Comparison of ENCODE assay signal across 9 cellular contexts in genomic region chr5:132257131-132258101, GRCh38. TPM values are rescaled to one million over a fixed set of nuclear protein-coding genes. Genes with fewer than 3 reads are reported as not detected.
DNase-seq lines count a peak whose midpoint lies in the region; ATAC-seq and TF ChIP-seq lines count a peak whose summit lies in the region.
"Had no signal": no experiment of that assay in that cellular context is flagged by ENCODE, and none has a peak within 500 bp of the region (broad histone marks: within the 10 kb centered on the region; RNA-seq: fewer than 3 reads in every experiment).

A gene with protein sequence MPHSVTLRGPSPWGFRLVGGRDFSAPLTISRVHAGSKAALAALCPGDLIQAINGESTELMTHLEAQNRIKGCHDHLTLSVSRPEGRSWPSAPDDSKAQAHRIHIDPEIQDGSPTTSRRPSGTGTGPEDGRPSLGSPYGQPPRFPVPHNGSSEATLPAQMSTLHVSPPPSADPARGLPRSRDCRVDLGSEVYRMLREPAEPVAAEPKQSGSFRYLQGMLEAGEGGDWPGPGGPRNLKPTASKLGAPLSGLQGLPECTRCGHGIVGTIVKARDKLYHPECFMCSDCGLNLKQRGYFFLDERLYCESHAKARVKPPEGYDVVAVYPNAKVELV (plus strand): TSS chr5:132257696. CDS start chr5:132257735, 39 bp downstream.

- ATAC-seq in HG03432 (IDR thresholded peaks at IDR 0.05; ENCODE audit: unreplicated experiment), result no peak
- no peak for ATAC-seq in GM21529 (IDR thresholded peaks at IDR 0.05; ENCODE audit: unreplicated experiment)
- ATAC-seq in HG03039 (IDR thresholded peaks at IDR 0.05; ENCODE audit: unreplicated experiment), result no peak

- H3K36me3 ChIP-seq in iPS-20b (ENCODE audit: insufficient read depth, low read depth, low read length) (no peaks in the 10 kb centered on the region), smooth muscle cell (ENCODE audit: low read depth) (no peaks in the 10 kb centered on the region)

- H3K27ac ChIP-seq in iPS-20b (ENCODE audit: low read length) (no peak within 1 kb of the TSS), smooth muscle cell (ENCODE audit: low read depth) (peak within 1 kb of the TSS; percentile 98)
- H3K27ac ChIP-seq: HL-60 had no signal

- H3F3A ChIP-seq in smooth muscle cell (ENCODE audit: low read depth), result peaks cover 11% of the 10 kb centered on the region

- DNase-seq in HEK293T (ENCODE audit: extremely low spot score), result peak; percentile 56
- DNase-seq in astrocyte of the hippocampus (ENCODE audit: low read depth, low spot score), result peak; percentile 86
- DNase-seq in smooth muscle cell (lab: John Stamatoyannopoulos, UW; ENCODE audit: unreplicated experiment), result no peak
- DNase-seq in NCI-H1930 (lab: John Stamatoyannopoulos, UW), result no peak

- H3K79me2 ChIP-seq in smooth muscle cell (ENCODE audit: low read depth), result peaks cover 19% of the 10 kb centered on the region

- no peak for TF ChIP-seq CTCF in smooth muscle cell (IDR thresholded peaks at IDR 0.05; ENCODE audit: borderline replicate concordance, insufficient read depth, poor library complexity, severe bottlenecking)

- 11% methylated on average over 45 of the region's 88 CpGs for WGBS in smooth muscle cell (ENCODE audit: low lambda C conversion rate)

- H3K4me1 ChIP-seq in iPS-20b (ENCODE audit: insufficient read depth, low read length) (no peaks in the 10 kb centered on the region), smooth muscle cell (ENCODE audit: low read depth) (peaks cover 26% of the 10 kb centered on the region)

- peak within 1 kb of the TSS; percentile 68; the same call in 1 of the 2 replicates for H3K9ac ChIP-seq in iPS-20b (ENCODE audit: low read depth, low read length)
- peak within 1 kb of the TSS; percentile 96 for H3K9ac ChIP-seq in smooth muscle cell (ENCODE audit: low read depth)

- H3K4me3 ChIP-seq in iPS-20b (ENCODE audit: low read length), result peak within 1 kb of the TSS; percentile 68
- H3K4me3 ChIP-seq in smooth muscle cell, result peak within 1 kb of the TSS; percentile 75

- H3K27me3 ChIP-seq in iPS-20b (ENCODE audit: insufficient read depth, low read length) (peaks cover 26% of the 10 kb centered on the region), smooth muscle cell (ENCODE audit: low read depth) (no peaks in the 10 kb centered on the region)

- H2AFZ ChIP-seq in smooth muscle cell (ENCODE audit: low read depth), result peak within 1 kb of the TSS; percentile 76

- CTCF ChIA-PET in HEK293T (lab: Yijun Ruan, JAX), result interaction anchor here (1.8 kb wide), 1 partner anchor 19 kb away, joined by 5 read pairs; no protein-coding TSS in a partner anchor

- H4K20me1 ChIP-seq in smooth muscle cell (ENCODE audit: low read depth), result peaks cover 25% of the 10 kb centered on the region

- no peaks in the 10 kb centered on the region for H3K9me3 ChIP-seq in iPS-20b (ENCODE audit: insufficient read depth, low read depth, low read length)
- H3K9me3 ChIP-seq in smooth muscle cell (replicated peaks; ENCODE audit: low read depth), result no peaks in the 10 kb centered on the region

- peak within 1 kb of the TSS; percentile 92 for H3K4me2 ChIP-seq in smooth muscle cell

- POLR2A ChIA-PET in HEK293T (lab: Yijun Ruan, JAX), result no interaction called here

TF ChIP-seq in HEK293T, 16 proteins besides CTCF, POLR2A, EP300 and RAD21:
- TF ChIP-seq HDGF (IDR thresholded peaks at IDR 0.05; ENCODE audit: borderline replicate concordance) (no peak), BHLHE40 (IDR thresholded peaks at IDR 0.05; ENCODE audit: borderline replicate concordance) (no peak), CTBP1 (IDR thresholded peaks at IDR 0.05; ENCODE audit: borderline replicate concordance) (no peak), TARDBP (IDR thresholded peaks at IDR 0.05) (no peak), ELF4 (IDR thresholded peaks at IDR 0.05) (no peak), SP1 (IDR thresholded peaks at IDR 0.05) (no peak), L3MBTL2 (conservative IDR thresholded peaks at IDR 0.05) (no peak), NFRKB (IDR thresholded peaks at IDR 0.05) (no peak), FOXK2 (IDR thresholded peaks at IDR 0.05) (no peak), FOXA1 (IDR thresholded peaks at IDR 0.05) (no peak), LEF1 (IDR thresholded peaks at IDR 0.05; ENCODE audit: borderline replicate concordance) (no peak), ZNF384 (IDR thresholded peaks at IDR 0.05) (no peak), SUZ12 (IDR thresholded peaks at IDR 0.05) (no peak)
TF ChIP-seq in HEK293T: peak in this region for 0.

RNA-seq across cellular contexts. Expression of the gene that starts here (rescaled TPM):
- 77.4 and 93.8 TPM in 2 replicates for total RNA-seq in smooth muscle cell
- 275 and 338 TPM in 2 replicates for polyA plus RNA-seq in smooth muscle cell

Comparison
In these comparisons a context has a peak if more than half of its experiments do, and no peak if none do; other contexts are left out.
1. DNase-seq: peak in HEK293T (single experiment) and astrocyte of the hippocampus (single experiment); none in smooth muscle cell (single experiment) and NCI-H1930 (0 of 2).